Comparison of ENCODE assay signal across 10 cellular contexts in the genomic region with DNA sequence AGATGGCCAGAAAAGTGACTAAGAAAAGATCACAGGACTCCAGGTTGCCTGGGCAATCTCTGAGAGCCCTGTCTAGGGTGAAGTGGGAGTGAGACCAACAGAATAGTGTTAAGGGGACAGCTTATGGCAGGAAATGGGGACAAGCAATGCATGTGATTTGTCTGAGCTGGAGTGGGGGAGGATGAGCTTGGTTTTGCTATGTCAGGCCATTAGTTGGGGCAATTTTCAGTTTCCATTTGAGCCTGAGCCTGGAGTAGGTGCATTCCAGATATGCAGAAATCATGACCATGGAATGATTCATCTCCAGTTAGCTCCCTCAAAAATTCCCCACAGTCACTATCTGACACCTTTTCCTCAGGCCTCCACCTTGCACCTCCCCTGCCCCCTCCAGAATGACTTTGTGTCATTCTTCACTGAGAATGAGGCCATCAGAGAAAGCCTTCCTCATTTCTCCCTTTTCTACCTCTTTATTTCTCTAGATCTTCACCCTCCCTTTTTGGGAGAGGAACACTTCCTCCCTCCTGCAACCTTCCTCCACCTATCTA.
DNase-seq lines count a peak whose midpoint lies in the region; ATAC-seq, FAIRE-seq and TF ChIP-seq lines count a peak whose summit lies in the region.
"Had no signal": no experiment of that assay in that cellular context is flagged by ENCODE, and none has a peak within 500 bp of the region (broad histone marks: within the 10 kb centered on the region; RNA-seq: fewer than 3 reads in every experiment).

No MANE protein-coding gene starts in this region.

- no peak overlapping the region for H3K4me3 Mint-ChIP-seq in stimulated activated effector memory CD8-positive, alpha-beta T cell treated with anti-CD3 and anti-CD28 coated beads, Interleukin-12 subunit alpha, Interleukin-12 subunit beta, amount 100 ng/mL, for 72 hours
- H3K4me3 Mint-ChIP-seq in mesothelial cell of epicardium: no peak overlapping the region

- DNase-seq in GM12892 (ENCODE audit: insufficient read length): peak; percentile 44
- DNase-seq in dermis microvascular lymphatic vessel endothelial cell (ENCODE audit: low read depth in 2 of 2): peak; percentile 33
- peak in 1 of 2 donors; percentile 71 for DNase-seq in stimulated activated effector memory CD8-positive, alpha-beta T cell treated with anti-CD3 and anti-CD28 coated beads, Interleukin-12 subunit alpha, Interleukin-12 subunit beta, amount 100 ng/mL, for 72 hours (ENCODE audit: low spot score in 2 of 2)
- DNase-seq in mesothelial cell of epicardium (ENCODE audit: low spot score in 2 of 2, unreplicated experiment in 2 of 2): no peak
- DNase-seq in DMS114 treated with DMSO at 0.1 percent for 48 hours (lab: John Stamatoyannopoulos, UW; ENCODE audit: unreplicated experiment): no peak
- DNase-seq in posterior cingulate gyrus: no peak
- DNase-seq: lower lobe of right lung had no signal

- ATAC-seq in GM21381 (IDR thresholded peaks at IDR 0.05; ENCODE audit: unreplicated experiment) (peak; percentile 67), HG03565 (IDR thresholded peaks at IDR 0.05; ENCODE audit: unreplicated experiment) (peak; percentile 66)
- ATAC-seq in stimulated activated effector memory CD8-positive, alpha-beta T cell treated with anti-CD3 and anti-CD28 coated beads, Interleukin-12 subunit alpha, Interleukin-12 subunit beta, amount 100 ng/mL, for 72 hours: peak; percentile 91
- ATAC-seq: Panc1 had no signal

- peaks cover 24% of the 10 kb centered on the region for H3K4me1 Mint-ChIP-seq in stimulated activated effector memory CD8-positive, alpha-beta T cell treated with anti-CD3 and anti-CD28 coated beads, Interleukin-12 subunit alpha, Interleukin-12 subunit beta, amount 100 ng/mL, for 72 hours
- H3K4me1 Mint-ChIP-seq in mesothelial cell of epicardium: peaks cover 17% of the 10 kb centered on the region

- H3K36me3 Mint-ChIP-seq in stimulated activated effector memory CD8-positive, alpha-beta T cell treated with anti-CD3 and anti-CD28 coated beads, Interleukin-12 subunit alpha, Interleukin-12 subunit beta, amount 100 ng/mL, for 72 hours: peaks cover 1% of the 10 kb centered on the region
- peaks cover 4% of the 10 kb centered on the region for H3K36me3 Mint-ChIP-seq in mesothelial cell of epicardium

- peak; percentile 100 for FAIRE-seq in GM12892 (lab: Jason Lieb, UNC)

- TF ChIP-seq POLR2A in GM12892 (IDR thresholded peaks at IDR 0.05; ENCODE audit: low read depth, low read length): peak; percentile 79

- H3K9me3 Mint-ChIP-seq in stimulated activated effector memory CD8-positive, alpha-beta T cell treated with anti-CD3 and anti-CD28 coated beads, Interleukin-12 subunit alpha, Interleukin-12 subunit beta, amount 100 ng/mL, for 72 hours: peaks cover 3% of the 10 kb centered on the region
- H3K9me3 Mint-ChIP-seq in mesothelial cell of epicardium: peaks cover 5% of the 10 kb centered on the region

- H3K27me3 Mint-ChIP-seq in mesothelial cell of epicardium (ENCODE audit: low read depth): no peaks in the 10 kb centered on the region

- no peak for TF ChIP-seq CTCF in mesothelial cell of epicardium (IDR thresholded peaks at IDR 0.05; ENCODE audit: unreplicated experiment)

- H3K27ac Mint-ChIP-seq in stimulated activated effector memory CD8-positive, alpha-beta T cell treated with anti-CD3 and anti-CD28 coated beads, Interleukin-12 subunit alpha, Interleukin-12 subunit beta, amount 100 ng/mL, for 72 hours: no peak overlapping the region
- no peak overlapping the region for H3K27ac Mint-ChIP-seq in mesothelial cell of epicardium

- intact Hi-C loops in posterior cingulate gyrus (cut with DNase I): no loop called here

Comparison
In these comparisons a context has a peak if more than half of its experiments do, and no peak if none do; other contexts are left out.
1. DNase-seq: peak in GM12892 (single experiment) and dermis microvascular lymphatic vessel endothelial cell (2 of 2); none in mesothelial cell of epicardium (0 of 2), DMS114 treated with DMSO at 0.1 percent for 48 hours (single experiment) and posterior cingulate gyrus (0 of 10).
2. Peak in every context shown above with its lines, with median percentiles within 50 percentile points of each other: ATAC-seq.